In the genomic region with DNA sequence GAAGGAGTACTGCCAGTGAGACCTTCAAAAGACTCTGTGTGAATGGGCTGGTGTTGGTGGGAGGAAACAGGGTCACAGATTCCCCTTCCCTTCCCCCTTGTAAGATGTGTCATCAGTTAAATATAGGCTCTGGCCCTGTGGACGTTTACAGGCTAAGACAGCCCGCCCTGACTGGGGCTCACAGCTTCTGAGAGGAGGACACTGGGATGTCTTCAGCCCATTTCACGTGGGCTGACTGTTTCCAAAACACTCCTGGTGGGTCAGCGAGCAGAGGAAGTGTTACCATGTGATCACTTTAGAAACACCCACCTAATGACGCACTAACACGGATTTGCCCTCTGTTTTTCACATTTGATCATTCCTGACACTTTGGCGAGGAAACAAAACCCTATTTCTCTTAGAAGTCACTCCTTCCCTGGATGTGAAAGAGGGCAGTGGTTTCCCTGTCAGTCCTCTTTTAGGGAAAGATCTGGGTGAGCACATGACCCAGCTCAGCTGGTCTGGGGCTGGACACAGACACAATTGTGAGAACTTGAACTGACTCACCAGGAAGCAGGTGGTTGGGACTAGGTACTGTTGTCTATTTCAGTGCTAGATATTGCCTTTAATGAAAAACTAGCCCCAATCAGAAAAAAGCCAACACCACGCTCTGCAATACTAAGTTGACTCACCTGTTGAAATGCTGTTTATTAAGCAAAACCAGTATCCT, we compare ENCODE assay signal across 1 cellular context.
TF ChIP-seq lines count a peak whose summit lies in the region.

No MANE protein-coding gene starts in this region.

TF ChIP-seq in IMR-90, 13 proteins besides CTCF, POLR2A, EP300 and RAD21 (continued from another document):
- peak; percentile 83 for TF ChIP-seq USF2 (IDR thresholded peaks at IDR 0.05; ENCODE audit: low read depth, low read length)
